Comparison of ENCODE assay signal across 8 cellular contexts in the genomic region with DNA sequence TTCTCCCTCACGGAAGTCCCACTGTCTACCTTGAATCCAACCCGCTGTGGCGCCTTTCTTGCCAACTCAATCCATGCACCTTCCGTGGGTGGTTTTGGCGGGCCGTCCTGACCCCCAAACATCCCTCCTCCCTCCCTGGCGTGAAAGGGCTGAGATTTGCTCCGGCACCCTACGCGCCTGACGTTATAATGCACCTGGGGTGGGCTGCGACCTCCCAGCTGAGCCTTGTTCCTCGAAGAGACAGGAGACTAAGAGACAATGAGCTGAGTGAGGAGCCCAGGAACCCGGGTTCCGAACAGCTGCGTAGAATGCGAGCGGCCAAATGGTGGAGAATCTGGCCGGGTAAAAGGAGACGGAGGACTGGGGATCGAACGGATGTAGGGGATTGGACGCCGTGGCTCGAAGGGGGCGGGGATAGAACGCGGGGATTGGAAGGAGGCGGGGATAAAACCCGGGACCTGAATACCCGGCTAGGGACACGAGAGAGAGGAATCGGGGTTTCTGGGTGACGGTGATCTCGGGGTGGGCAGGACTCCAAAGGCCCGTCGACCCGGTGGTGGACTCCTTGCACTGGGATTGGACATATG. TPM values are rescaled to one million over a fixed set of nuclear protein-coding genes. Genes with fewer than 3 reads are reported as not detected.
DNase-seq lines count a peak whose midpoint lies in the region; ATAC-seq, FAIRE-seq and TF ChIP-seq lines count a peak whose summit lies in the region.

Gene CPT1C (plus strand): TSS at position 461 of the 587 bp plus-strand sequence. CDS start 1,137 bp downstream, outside the sequence.

- H3K4me3 ChIP-seq in neural progenitor cell (peak within 1 kb of the TSS; percentile 85), thyroid gland (replicated peaks in 1 of 3) (peak within 1 kb of the TSS in 1 of 3 donors; percentile 23)

- no peak within 1 kb of the TSS for H2AFZ ChIP-seq in neural progenitor cell (replicated peaks)

- H3K4me1 ChIP-seq in neural progenitor cell (peaks cover 14% of the 10 kb centered on the region), thyroid gland (peaks cover 4 to 17% of the 10 kb centered on the region in 2 donors)

- intact Hi-C loops in thyroid gland (cut with DNase I) = no loop called here

- H3K79me2 ChIP-seq in neural progenitor cell (ENCODE audit: low read depth) = peaks cover 47% of the 10 kb centered on the region

- H3K27me3 Mint-ChIP-seq in activated naive CD8-positive, alpha-beta T cell treated with anti-CD3 and anti-CD28 coated beads, Interleukin-2, amount 10 ng/mL, durations not matched to agents 7 days and 5 days = peaks cover 19% of the 10 kb centered on the region
- peaks cover 8% of the 10 kb centered on the region for H3K27me3 Mint-ChIP-seq in neural progenitor cell (ENCODE audit: insufficient read depth, low read depth)

- H3K9me3 Mint-ChIP-seq in activated naive CD8-positive, alpha-beta T cell treated with anti-CD3 and anti-CD28 coated beads, Interleukin-2, amount 10 ng/mL, durations not matched to agents 7 days and 5 days = no peaks in the 10 kb centered on the region
- H3K9me3 Mint-ChIP-seq in neural progenitor cell = no peaks in the 10 kb centered on the region

- H3K4me3 Mint-ChIP-seq in activated naive CD8-positive, alpha-beta T cell treated with anti-CD3 and anti-CD28 coated beads, Interleukin-2, amount 10 ng/mL, durations not matched to agents 7 days and 5 days = peak within 1 kb of the TSS; percentile 82
- H3K4me3 Mint-ChIP-seq in neural progenitor cell = peak within 1 kb of the TSS; percentile 94

- peaks cover 52% of the 10 kb centered on the region for H3F3A ChIP-seq in neural progenitor cell (ENCODE audit: low read depth)

- H3K36me3 Mint-ChIP-seq in activated naive CD8-positive, alpha-beta T cell treated with anti-CD3 and anti-CD28 coated beads, Interleukin-2, amount 10 ng/mL, durations not matched to agents 7 days and 5 days = peaks cover 6% of the 10 kb centered on the region
- H3K36me3 Mint-ChIP-seq in neural progenitor cell = peaks cover 11% of the 10 kb centered on the region

- DNase-seq in GM19239 (ENCODE audit: insufficient read length, low spot score) (no peak), NCI-H82 treated with DMSO at 0.1 percent for 48 hours (lab: John Stamatoyannopoulos, UW; ENCODE audit: unreplicated experiment) (peak; percentile 90), glomerular endothelial cell (ENCODE audit: extremely low read depth, low read depth, low spot score) (no peak), neural progenitor cell (ENCODE audit: low spot score) (peak; percentile 95), thyroid gland (peak; percentile 50 to 56)
- peak; percentile 58 for DNase-seq in activated naive CD8-positive, alpha-beta T cell treated with anti-CD3 and anti-CD28 coated beads, Interleukin-2, amount 10 ng/mL, durations not matched to agents 7 days and 5 days

- H4K20me1 ChIP-seq in neural progenitor cell (ENCODE audit: low read depth) = peaks cover 39% of the 10 kb centered on the region

- H3K27me3 ChIP-seq in neural progenitor cell (no peaks in the 10 kb centered on the region), thyroid gland (no peaks in the 10 kb centered on the region)

- POLR2A ChIA-PET in activated naive CD8-positive, alpha-beta T cell treated with anti-CD3 and anti-CD28 coated beads, Interleukin-2, amount 10 ng/mL, durations not matched to agents 7 days and 5 days (lab: Charles Lee) = interaction anchor here (0.5 to 0.7 kb wide), 2 partner anchors 40 to 245 kb away, joined by 3 to 5 read pairs; no protein-coding TSS in a partner anchor

- H3K9me3 ChIP-seq in neural progenitor cell (ENCODE audit: low read depth) (no peaks in the 10 kb centered on the region), thyroid gland (no peaks in the 10 kb centered on the region)

- 4% methylated on average over 37 to 38 of the region's 38 CpGs for WGBS in thyroid gland, 2 donors

- H3K4me1 Mint-ChIP-seq in activated naive CD8-positive, alpha-beta T cell treated with anti-CD3 and anti-CD28 coated beads, Interleukin-2, amount 10 ng/mL, durations not matched to agents 7 days and 5 days = peaks cover 19% of the 10 kb centered on the region
- peaks cover 36% of the 10 kb centered on the region for H3K4me1 Mint-ChIP-seq in neural progenitor cell

- TF ChIP-seq CTCF in neural progenitor cell (IDR thresholded peaks at IDR 0.05) (no peak), thyroid gland (IDR thresholded peaks at IDR 0.05) (no peak)

- FAIRE-seq in GM19239 (lab: Jason Lieb, UNC) = peak; percentile 76

- H3K36me3 ChIP-seq in neural progenitor cell (peaks cover 3% of the 10 kb centered on the region), thyroid gland (peaks cover 7 to 19% of the 10 kb centered on the region in 2 donors)

- H3K27ac ChIP-seq in neural progenitor cell (peak within 1 kb of the TSS; percentile 86), thyroid gland (peak within 1 kb of the TSS in 2 of 3 donors; percentile 16 to 17)

- peak within 1 kb of the TSS; percentile 65 for H3K27ac Mint-ChIP-seq in activated naive CD8-positive, alpha-beta T cell treated with anti-CD3 and anti-CD28 coated beads, Interleukin-2, amount 10 ng/mL, durations not matched to agents 7 days and 5 days
- peak within 1 kb of the TSS; percentile 94 for H3K27ac Mint-ChIP-seq in neural progenitor cell

- H3K9ac ChIP-seq in neural progenitor cell = peak within 1 kb of the TSS; percentile 45

- ATAC-seq in activated naive CD8-positive, alpha-beta T cell treated with anti-CD3 and anti-CD28 coated beads, Interleukin-2, amount 10 ng/mL, durations not matched to agents 7 days and 5 days (ENCODE audit: low read depth) = peak; percentile 45
- ATAC-seq in HG03354 (IDR thresholded peaks at IDR 0.05; ENCODE audit: poor library complexity, severe bottlenecking, unreplicated experiment) = no peak
- no peak for ATAC-seq in HG03432 (IDR thresholded peaks at IDR 0.05; ENCODE audit: unreplicated experiment)

- TF ChIP-seq POLR2A in thyroid gland (IDR thresholded peaks at IDR 0.05) = peak in 1 of 2 donors; percentile 40

- peak within 1 kb of the TSS; percentile 90 for H3K4me2 ChIP-seq in neural progenitor cell

RNA-seq across cellular contexts. Expression of gene CPT1C, which starts in this region (rescaled TPM):
- total RNA-seq in activated naive CD8-positive, alpha-beta T cell treated with anti-CD3 and anti-CD28 coated beads, Interleukin-2, amount 10 ng/mL, durations not matched to agents 7 days and 5 days = 1 to 10 TPM; 2.1 to 4.1 TPM
- total RNA-seq in glomerular endothelial cell (18.6 and 28.4 TPM in 2 replicates), neural progenitor cell (ENCODE audit: low replicate concordance) (51.7 and 105 TPM in 2 replicates), thyroid gland (1 to 10 TPM; 1.9 to 3.9 (median 2.6) TPM)

Comparison
In these comparisons a context has a peak if more than half of its experiments do, and no peak if none do; other contexts are left out.
1. DNase-seq: peak in NCI-H82 treated with DMSO at 0.1 percent for 48 hours (single experiment), activated naive CD8-positive, alpha-beta T cell treated with anti-CD3 and anti-CD28 coated beads, Interleukin-2, amount 10 ng/mL, durations not matched to agents 7 days and 5 days (single experiment), neural progenitor cell (single experiment) and thyroid gland (2 of 2); none in GM19239 (single experiment) and glomerular endothelial cell (single experiment).